1 cellular context compared by ENCODE assay signal in the genomic region with DNA sequence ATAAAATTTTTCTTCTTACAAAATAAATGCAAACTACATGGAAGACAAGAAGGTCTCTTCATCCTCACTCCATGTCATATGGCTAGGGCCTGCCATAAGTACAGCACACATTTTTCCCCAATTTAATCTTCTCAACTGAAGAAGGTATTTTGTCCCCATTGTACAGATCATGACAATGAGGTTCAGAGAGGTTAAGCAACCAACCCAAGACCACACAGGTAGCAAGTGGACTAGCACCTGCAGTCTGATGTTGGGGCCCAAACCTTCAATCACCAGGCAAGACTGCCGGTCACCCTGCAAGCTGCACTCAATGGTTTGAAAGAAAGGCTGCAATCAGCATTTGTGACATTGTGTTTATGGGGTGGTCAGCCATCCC.
TF ChIP-seq lines count a peak whose summit lies in the region.

No MANE protein-coding gene starts in this region.

TF ChIP-seq in H1, 55 proteins besides CTCF, POLR2A, EP300 and RAD21:
- TF ChIP-seq CTBP2 (IDR thresholded peaks at IDR 0.05; ENCODE audit: borderline replicate concordance, insufficient read depth, insufficient read length, low read length) (no peak), KDM1A (IDR thresholded peaks at IDR 0.05; ENCODE audit: borderline replicate concordance, low read length) (0 out of 2 replicates have a peak, but pooled peaks have one; percentile 21), TAF1 (IDR thresholded peaks at IDR 0.05; ENCODE audit: low read depth, low read length) (no peak), ASH2L (IDR thresholded peaks at IDR 0.05; ENCODE audit: low read length) (no peak), POU5F1 (IDR thresholded peaks at IDR 0.05; ENCODE audit: low read depth, low read length) (no peak), SP4 (IDR thresholded peaks at IDR 0.05; ENCODE audit: low read length) (no peak)
